Comparison of ENCODE assay signal across 1 cellular context in the genomic region with DNA sequence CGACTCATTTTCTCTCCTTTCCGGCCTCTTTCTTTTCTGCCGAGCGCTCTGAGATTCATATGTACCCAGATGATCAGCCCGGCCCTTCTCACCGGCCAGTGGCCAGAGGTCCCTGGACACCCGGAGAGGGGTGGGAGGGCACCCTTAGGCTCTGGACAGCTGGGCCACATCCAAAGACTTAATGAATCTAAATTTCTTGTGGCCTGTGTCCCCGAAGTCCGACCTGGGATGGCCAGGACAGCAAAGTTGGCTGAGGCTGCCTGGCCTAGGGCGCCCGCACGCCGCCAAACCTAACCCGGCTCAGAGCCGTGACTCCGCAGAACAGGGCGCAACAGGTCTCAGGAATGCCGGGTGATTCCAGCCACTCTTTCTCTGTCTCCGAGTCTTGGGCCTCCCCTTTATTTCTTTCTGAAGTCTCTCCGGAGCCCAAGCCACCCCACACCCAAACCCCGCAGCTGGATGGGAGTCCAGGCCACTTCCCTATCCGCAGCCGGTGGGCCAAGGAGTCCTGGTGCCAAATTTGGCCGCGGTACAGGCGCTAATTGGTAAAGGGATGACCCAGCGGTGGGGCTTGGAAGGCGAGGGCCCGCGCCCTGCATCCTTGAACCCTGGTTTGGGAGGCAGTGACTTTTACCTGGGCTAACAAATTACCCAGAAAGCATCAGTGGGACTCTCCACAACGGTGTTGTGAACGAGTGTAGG.
TF ChIP-seq lines count a peak whose summit lies in the region.

No MANE protein-coding gene starts in this region.

TF ChIP-seq in H1, 55 proteins besides CTCF, POLR2A, EP300 and RAD21:
- TF ChIP-seq SIRT6 (IDR thresholded peaks at IDR 0.05; ENCODE audit: low read length) (no peak), POU5F1 (IDR thresholded peaks at IDR 0.05; ENCODE audit: low read depth, low read length) (no peak), BCL11A (IDR thresholded peaks at IDR 0.05; ENCODE audit: low read depth in 2 of 2, low read length in 2 of 2) (no peak), RFX5 (IDR thresholded peaks at IDR 0.05; ENCODE audit: borderline replicate concordance, low read depth, low read length) (no peak), YY1 (IDR thresholded peaks at IDR 0.05; ENCODE audit: low read depth, low read length) (no peak), CTBP2 (IDR thresholded peaks at IDR 0.05; ENCODE audit: borderline replicate concordance, insufficient read depth, insufficient read length, low read length) (no peak), EZH2 (IDR thresholded peaks at IDR 0.05; ENCODE audit: low read depth, low read length, severe bottlenecking) (peak; percentile 95), POLR2AphosphoS5 (IDR thresholded peaks at IDR 0.05; ENCODE audit: low read depth, low read length) (no peak), GTF2F1 (IDR thresholded peaks at IDR 0.05; ENCODE audit: borderline replicate concordance, low read depth, low read length) (no peak), RBBP5 (IDR thresholded peaks at IDR 0.05; ENCODE audit: borderline replicate concordance, low read depth, low read length) (no peak), KDM1A (IDR thresholded peaks at IDR 0.05; ENCODE audit: borderline replicate concordance, low read length) (no peak), MAFK (IDR thresholded peaks at IDR 0.05; ENCODE audit: low read depth, low read length) (no peak), CHD2 (IDR thresholded peaks at IDR 0.05; ENCODE audit: low read length) (no peak), SIN3A (conservative IDR thresholded peaks at IDR 0.05 in 1 of 2, IDR thresholded peaks at IDR 0.05 in 1 of 2; ENCODE audit: low read depth in 1 of 2, low read length in 2 of 2) (no peak), ASH2L (IDR thresholded peaks at IDR 0.05; ENCODE audit: low read length) (no peak), TEAD4 (IDR thresholded peaks at IDR 0.05; ENCODE audit: low read depth, low read length) (no peak), RXRA (IDR thresholded peaks at IDR 0.05; ENCODE audit: insufficient read depth, low read depth, low read length) (no peak), CBX8 (IDR thresholded peaks at IDR 0.05; ENCODE audit: borderline replicate concordance, low read depth, low read length) (peak; percentile 90), SUZ12 (IDR thresholded peaks at IDR 0.05; ENCODE audit: low read length) (peak; percentile 86), JUND (IDR thresholded peaks at IDR 0.05; ENCODE audit: low read length) (no peak), BACH1 (IDR thresholded peaks at IDR 0.05; ENCODE audit: low read length) (no peak), CBX5 (IDR thresholded peaks at IDR 0.05; ENCODE audit: low read depth, low read length) (no peak), RNF2 (IDR thresholded peaks at IDR 0.05; ENCODE audit: borderline replicate concordance, low read depth, low read length, missing control alignments, poor library complexity, severe bottlenecking) (peak; percentile 95), KDM5A (IDR thresholded peaks at IDR 0.05; ENCODE audit: low read length) (no peak)
- TF ChIP-seq, protein P1, sequence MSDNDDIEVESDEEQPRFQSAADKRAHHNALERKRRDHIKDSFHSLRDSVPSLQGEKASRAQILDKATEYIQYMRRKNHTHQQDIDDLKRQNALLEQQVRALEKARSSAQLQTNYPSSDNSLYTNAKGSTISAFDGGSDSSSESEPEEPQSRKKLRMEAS (IDR thresholded peaks at IDR 0.05): no peak
- TF ChIP-seq, protein P2, sequence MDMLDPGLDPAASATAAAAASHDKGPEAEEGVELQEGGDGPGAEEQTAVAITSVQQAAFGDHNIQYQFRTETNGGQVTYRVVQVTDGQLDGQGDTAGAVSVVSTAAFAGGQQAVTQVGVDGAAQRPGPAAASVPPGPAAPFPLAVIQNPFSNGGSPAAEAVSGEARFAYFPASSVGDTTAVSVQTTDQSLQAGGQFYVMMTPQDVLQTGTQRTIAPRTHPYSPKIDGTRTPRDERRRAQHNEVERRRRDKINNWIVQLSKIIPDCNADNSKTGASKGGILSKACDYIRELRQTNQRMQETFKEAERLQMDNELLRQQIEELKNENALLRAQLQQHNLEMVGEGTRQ (IDR thresholded peaks at IDR 0.05; ENCODE audit: low read length): no peak
- TF ChIP-seq, protein P3, sequence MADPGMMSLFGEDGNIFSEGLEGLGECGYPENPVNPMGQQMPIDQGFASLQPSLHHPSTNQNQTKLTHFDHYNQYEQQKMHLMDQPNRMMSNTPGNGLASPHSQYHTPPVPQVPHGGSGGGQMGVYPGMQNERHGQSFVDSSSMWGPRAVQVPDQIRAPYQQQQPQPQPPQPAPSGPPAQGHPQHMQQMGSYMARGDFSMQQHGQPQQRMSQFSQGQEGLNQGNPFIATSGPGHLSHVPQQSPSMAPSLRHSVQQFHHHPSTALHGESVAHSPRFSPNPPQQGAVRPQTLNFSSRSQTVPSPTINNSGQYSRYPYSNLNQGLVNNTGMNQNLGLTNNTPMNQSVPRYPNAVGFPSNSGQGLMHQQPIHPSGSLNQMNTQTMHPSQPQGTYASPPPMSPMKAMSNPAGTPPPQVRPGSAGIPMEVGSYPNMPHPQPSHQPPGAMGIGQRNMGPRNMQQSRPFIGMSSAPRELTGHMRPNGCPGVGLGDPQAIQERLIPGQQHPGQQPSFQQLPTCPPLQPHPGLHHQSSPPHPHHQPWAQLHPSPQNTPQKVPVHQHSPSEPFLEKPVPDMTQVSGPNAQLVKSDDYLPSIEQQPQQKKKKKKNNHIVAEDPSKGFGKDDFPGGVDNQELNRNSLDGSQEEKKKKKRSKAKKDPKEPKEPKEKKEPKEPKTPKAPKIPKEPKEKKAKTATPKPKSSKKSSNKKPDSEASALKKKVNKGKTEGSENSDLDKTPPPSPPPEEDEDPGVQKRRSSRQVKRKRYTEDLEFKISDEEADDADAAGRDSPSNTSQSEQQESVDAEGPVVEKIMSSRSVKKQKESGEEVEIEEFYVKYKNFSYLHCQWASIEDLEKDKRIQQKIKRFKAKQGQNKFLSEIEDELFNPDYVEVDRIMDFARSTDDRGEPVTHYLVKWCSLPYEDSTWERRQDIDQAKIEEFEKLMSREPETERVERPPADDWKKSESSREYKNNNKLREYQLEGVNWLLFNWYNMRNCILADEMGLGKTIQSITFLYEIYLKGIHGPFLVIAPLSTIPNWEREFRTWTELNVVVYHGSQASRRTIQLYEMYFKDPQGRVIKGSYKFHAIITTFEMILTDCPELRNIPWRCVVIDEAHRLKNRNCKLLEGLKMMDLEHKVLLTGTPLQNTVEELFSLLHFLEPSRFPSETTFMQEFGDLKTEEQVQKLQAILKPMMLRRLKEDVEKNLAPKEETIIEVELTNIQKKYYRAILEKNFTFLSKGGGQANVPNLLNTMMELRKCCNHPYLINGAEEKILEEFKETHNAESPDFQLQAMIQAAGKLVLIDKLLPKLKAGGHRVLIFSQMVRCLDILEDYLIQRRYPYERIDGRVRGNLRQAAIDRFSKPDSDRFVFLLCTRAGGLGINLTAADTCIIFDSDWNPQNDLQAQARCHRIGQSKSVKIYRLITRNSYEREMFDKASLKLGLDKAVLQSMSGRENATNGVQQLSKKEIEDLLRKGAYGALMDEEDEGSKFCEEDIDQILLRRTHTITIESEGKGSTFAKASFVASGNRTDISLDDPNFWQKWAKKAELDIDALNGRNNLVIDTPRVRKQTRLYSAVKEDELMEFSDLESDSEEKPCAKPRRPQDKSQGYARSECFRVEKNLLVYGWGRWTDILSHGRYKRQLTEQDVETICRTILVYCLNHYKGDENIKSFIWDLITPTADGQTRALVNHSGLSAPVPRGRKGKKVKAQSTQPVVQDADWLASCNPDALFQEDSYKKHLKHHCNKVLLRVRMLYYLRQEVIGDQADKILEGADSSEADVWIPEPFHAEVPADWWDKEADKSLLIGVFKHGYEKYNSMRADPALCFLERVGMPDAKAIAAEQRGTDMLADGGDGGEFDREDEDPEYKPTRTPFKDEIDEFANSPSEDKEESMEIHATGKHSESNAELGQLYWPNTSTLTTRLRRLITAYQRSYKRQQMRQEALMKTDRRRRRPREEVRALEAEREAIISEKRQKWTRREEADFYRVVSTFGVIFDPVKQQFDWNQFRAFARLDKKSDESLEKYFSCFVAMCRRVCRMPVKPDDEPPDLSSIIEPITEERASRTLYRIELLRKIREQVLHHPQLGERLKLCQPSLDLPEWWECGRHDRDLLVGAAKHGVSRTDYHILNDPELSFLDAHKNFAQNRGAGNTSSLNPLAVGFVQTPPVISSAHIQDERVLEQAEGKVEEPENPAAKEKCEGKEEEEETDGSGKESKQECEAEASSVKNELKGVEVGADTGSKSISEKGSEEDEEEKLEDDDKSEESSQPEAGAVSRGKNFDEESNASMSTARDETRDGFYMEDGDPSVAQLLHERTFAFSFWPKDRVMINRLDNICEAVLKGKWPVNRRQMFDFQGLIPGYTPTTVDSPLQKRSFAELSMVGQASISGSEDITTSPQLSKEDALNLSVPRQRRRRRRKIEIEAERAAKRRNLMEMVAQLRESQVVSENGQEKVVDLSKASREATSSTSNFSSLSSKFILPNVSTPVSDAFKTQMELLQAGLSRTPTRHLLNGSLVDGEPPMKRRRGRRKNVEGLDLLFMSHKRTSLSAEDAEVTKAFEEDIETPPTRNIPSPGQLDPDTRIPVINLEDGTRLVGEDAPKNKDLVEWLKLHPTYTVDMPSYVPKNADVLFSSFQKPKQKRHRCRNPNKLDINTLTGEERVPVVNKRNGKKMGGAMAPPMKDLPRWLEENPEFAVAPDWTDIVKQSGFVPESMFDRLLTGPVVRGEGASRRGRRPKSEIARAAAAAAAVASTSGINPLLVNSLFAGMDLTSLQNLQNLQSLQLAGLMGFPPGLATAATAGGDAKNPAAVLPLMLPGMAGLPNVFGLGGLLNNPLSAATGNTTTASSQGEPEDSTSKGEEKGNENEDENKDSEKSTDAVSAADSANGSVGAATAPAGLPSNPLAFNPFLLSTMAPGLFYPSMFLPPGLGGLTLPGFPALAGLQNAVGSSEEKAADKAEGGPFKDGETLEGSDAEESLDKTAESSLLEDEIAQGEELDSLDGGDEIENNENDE (IDR thresholded peaks at IDR 0.05; ENCODE audit: insufficient replicate concordance, low read length): no peak
